Comparison of ENCODE assay signal across 1 cellular context in genomic region chr2:109690822-109691541, GRCh38.
A peak's percentile ranks its signal among the peaks of the same experiment; 100 is the strongest.
TF ChIP-seq lines count a peak whose summit lies in the region.

No MANE protein-coding gene starts in this region.

TF ChIP-seq in HepG2, 621 proteins besides CTCF, POLR2A, EP300 and RAD21 (continued from another document and continues in another):
- TF ChIP-seq ZBTB43 (CRISPR knock-in tag; conservative IDR thresholded peaks at IDR 0.05), result peak; percentile 52
- peak; percentile 93 for TF ChIP-seq MEF2D (CRISPR knock-in tag; IDR thresholded peaks at IDR 0.05)
- 0 out of 2 replicates have a peak, but pooled peaks have one; percentile 22 for TF ChIP-seq ZNF724P (CRISPR knock-in tag; IDR thresholded peaks at IDR 0.05; ENCODE audit: borderline replicate concordance)
- no peak for TF ChIP-seq FOSL1 (CRISPR knock-in tag; IDR thresholded peaks at IDR 0.05; ENCODE audit: borderline replicate concordance)
- TF ChIP-seq DRAP1 (CRISPR knock-in tag; IDR thresholded peaks at IDR 0.05), result peak; percentile 87
- TF ChIP-seq HNF1A (IDR thresholded peaks at IDR 0.05; ENCODE audit: low read depth), result peak; percentile 56
- TF ChIP-seq HNF1A (CRISPR knock-in tag; IDR thresholded peaks at IDR 0.05; ENCODE audit: borderline replicate concordance), result peak; percentile 71; the same call in 1 of the 2 replicates
- peak; percentile 40; the same call in 1 of the 2 replicates for TF ChIP-seq ARID2 (CRISPR knock-in tag; IDR thresholded peaks at IDR 0.05; ENCODE audit: borderline replicate concordance)
- peak; percentile 84; the same call in 1 of the 2 replicates for TF ChIP-seq ZNF280D (CRISPR knock-in tag; IDR thresholded peaks at IDR 0.05)
- no peak for TF ChIP-seq NR1H2 (CRISPR knock-in tag; IDR thresholded peaks at IDR 0.05; ENCODE audit: borderline replicate concordance, low read depth)
- TF ChIP-seq SRSF4 (IDR thresholded peaks at IDR 0.05; ENCODE audit: low read depth, low read length, poor library complexity, severe bottlenecking), result no peak
- TF ChIP-seq ZNF580 (CRISPR knock-in tag; IDR thresholded peaks at IDR 0.05; ENCODE audit: borderline replicate concordance, low read depth), result peak; percentile 70; the same call in 1 of the 2 replicates
- peak; percentile 90 for TF ChIP-seq PPARG (CRISPR knock-in tag; conservative IDR thresholded peaks at IDR 0.05)
- TF ChIP-seq PHF8 (CRISPR knock-in tag; IDR thresholded peaks at IDR 0.05), result 0 out of 2 replicates have a peak, but pooled peaks have one; percentile 1
- peak; percentile 60; the same call in 1 of the 2 replicates for TF ChIP-seq ZMYM4 (CRISPR knock-in tag; IDR thresholded peaks at IDR 0.05)
- TF ChIP-seq ZNF772 (CRISPR knock-in tag; IDR thresholded peaks at IDR 0.05), result peak; percentile 65; the same call in 1 of the 2 replicates
- peak; percentile 78; the same call in 1 of the 2 replicates for TF ChIP-seq SMYD3 (CRISPR knock-in tag; IDR thresholded peaks at IDR 0.05)
- no peak for TF ChIP-seq ZNF235 (CRISPR knock-in tag; IDR thresholded peaks at IDR 0.05; ENCODE audit: borderline replicate concordance)
- TF ChIP-seq ZNF263 (CRISPR knock-in tag; IDR thresholded peaks at IDR 0.05), result peak; percentile 32; the same call in 1 of the 2 replicates
- TF ChIP-seq HNRNPL (IDR thresholded peaks at IDR 0.05; ENCODE audit: low read depth, low read length), result no peak
- TF ChIP-seq ZSCAN5A (CRISPR knock-in tag; IDR thresholded peaks at IDR 0.05; ENCODE audit: borderline replicate concordance), result peak; percentile 81; the same call in 1 of the 2 replicates
- TF ChIP-seq ZFP36L1 (CRISPR knock-in tag; IDR thresholded peaks at IDR 0.05), result 0 out of 2 replicates have a peak, but pooled peaks have one; percentile 65
- peak; percentile 72 for TF ChIP-seq TFAP4 (IDR thresholded peaks at IDR 0.05; ENCODE audit: borderline replicate concordance, low read depth)
- TF ChIP-seq THAP7 (CRISPR knock-in tag; IDR thresholded peaks at IDR 0.05), result peak; percentile 28; the same call in 1 of the 2 replicates
- no peak; the same call in 1 of the 2 replicates for TF ChIP-seq NR2C2 (CRISPR knock-in tag; IDR thresholded peaks at IDR 0.05; ENCODE audit: borderline replicate concordance)
- peak; percentile 88 for TF ChIP-seq ZNF609 (CRISPR knock-in tag; IDR thresholded peaks at IDR 0.05; ENCODE audit: borderline replicate concordance)
- 0 out of 2 replicates have a peak, but pooled peaks have one; percentile 20 for TF ChIP-seq KMT2B (CRISPR knock-in tag; IDR thresholded peaks at IDR 0.05)
- no peak for TF ChIP-seq RFX5 (IDR thresholded peaks at IDR 0.05; ENCODE audit: low read depth, low read length)
- peak; percentile 43; the same call in 1 of the 2 replicates for TF ChIP-seq ETV5 (CRISPR knock-in tag; IDR thresholded peaks at IDR 0.05; ENCODE audit: borderline replicate concordance)
- TF ChIP-seq SMAD9 (CRISPR knock-in tag; IDR thresholded peaks at IDR 0.05), result peak; percentile 60; the same call in 1 of the 2 replicates
- peak; percentile 62; the same call in 1 of the 2 replicates for TF ChIP-seq SMAD3 (CRISPR knock-in tag; IDR thresholded peaks at IDR 0.05)
- TF ChIP-seq ZFP1 (CRISPR knock-in tag; IDR thresholded peaks at IDR 0.05), result peak; percentile 75; the same call in 1 of the 2 replicates
- no peak for TF ChIP-seq NR0B2 (CRISPR knock-in tag; IDR thresholded peaks at IDR 0.05)
- no peak for TF ChIP-seq ZNF775 (CRISPR knock-in tag; IDR thresholded peaks at IDR 0.05; ENCODE audit: borderline replicate concordance)
- peak; percentile 66 for TF ChIP-seq ZC3H13 (CRISPR knock-in tag; IDR thresholded peaks at IDR 0.05)
- no peak for TF ChIP-seq RFX1 (IDR thresholded peaks at IDR 0.05)
- peak; percentile 76; the same call in 1 of the 2 replicates for TF ChIP-seq MYPOP (CRISPR knock-in tag; IDR thresholded peaks at IDR 0.05)
